28 cellular contexts compared by ENCODE assay signal in genomic region chr7:100880645-100881044, GRCh38. TPM values are rescaled to one million over a fixed set of nuclear protein-coding genes. Genes with fewer than 3 reads are reported as not detected.
DNase-seq lines count a peak whose midpoint lies in the region; ATAC-seq and TF ChIP-seq lines count a peak whose summit lies in the region.
"Had no signal": no experiment of that assay in that cellular context is flagged by ENCODE, and none has a peak within 500 bp of the region (broad histone marks: within the 10 kb centered on the region; RNA-seq: fewer than 3 reads in every experiment).

No MANE protein-coding gene starts in this region.

- H3K36me3 Mint-ChIP-seq in activated T-cell treated with anti-CD3 and anti-CD28 coated beads, Interleukin-2, amount 50 U/mL, for 72 hours (ENCODE audit: insufficient read depth in 2 of 2) = peaks cover 16 to 54% of the 10 kb centered on the region in 2 donors
- H3K36me3 Mint-ChIP-seq in CD4-positive, alpha-beta T cell (ENCODE audit: low read depth) = peaks cover 91% of the 10 kb centered on the region
- peaks cover 95% of the 10 kb centered on the region for H3K36me3 Mint-ChIP-seq in brain

- no peaks in the 10 kb centered on the region for H3K9me3 Mint-ChIP-seq in activated T-cell treated with anti-CD3 and anti-CD28 coated beads, Interleukin-2, amount 50 U/mL, for 72 hours
- H3K9me3 Mint-ChIP-seq in CD4-positive, alpha-beta T cell = no peaks in the 10 kb centered on the region
- H3K9me3 Mint-ChIP-seq in brain = peaks cover 0 to 3% (median 0%) of the 10 kb centered on the region in 5 experiments
- H3K9me3 Mint-ChIP-seq: activated CD8-positive, alpha-beta T cell treated with anti-CD3 and anti-CD28 coated beads for 36 hours; T-helper 1 cell treated with Interleukin-12 subunit alpha and Interleukin-12 subunit beta and Interleukin-4 antibody, amounts not matched to agents 30 μg/mL and 1 μg/mL, for 36 hours had no signal

- no peak for TF ChIP-seq CTCF in CD4-positive, alpha-beta T cell (IDR thresholded peaks at IDR 0.05)
- no peak for TF ChIP-seq CTCF in brain (conservative IDR thresholded peaks at IDR 0.05)
- no peak for TF ChIP-seq CTCF in colonic mucosa (IDR thresholded peaks at IDR 0.05)

- no peaks in the 10 kb centered on the region for H3K27me3 ChIP-seq in CD4-positive, alpha-beta T cell (ENCODE audit: control insufficient read depth, insufficient read depth, low read length)
- H3K27me3 ChIP-seq in colonic mucosa = no peaks in the 10 kb centered on the region
- H3K27me3 ChIP-seq: esophagus squamous epithelium, hepatocyte had no signal

- no peak overlapping the region for H3K4me3 Mint-ChIP-seq in activated T-cell treated with anti-CD3 and anti-CD28 coated beads, Interleukin-2, amount 50 U/mL, for 72 hours
- no peak overlapping the region for H3K4me3 Mint-ChIP-seq in CD4-positive, alpha-beta T cell
- H3K4me3 Mint-ChIP-seq in brain = peak overlapping the region in 2 of 5 experiments; percentile 26 to 60
- H3K4me3 Mint-ChIP-seq: activated CD8-positive, alpha-beta T cell treated with anti-CD3 and anti-CD28 coated beads for 36 hours; T-helper 1 cell treated with Interleukin-12 subunit alpha and Interleukin-12 subunit beta and Interleukin-4 antibody, amounts not matched to agents 30 μg/mL and 1 μg/mL, for 36 hours had no signal

- H3K4me1 ChIP-seq in colonic mucosa = peaks cover 12% of the 10 kb centered on the region

- H3K9me3 ChIP-seq in CD4-positive, alpha-beta T cell (ENCODE audit: control insufficient read depth, low read length) = no peaks in the 10 kb centered on the region
- no peaks in the 10 kb centered on the region for H3K9me3 ChIP-seq in colonic mucosa
- H3K9me3 ChIP-seq: esophagus squamous epithelium, psoas muscle, thoracic aorta had no signal

- no peak for ATAC-seq in activated T-cell treated with anti-CD3 and anti-CD28 coated beads, Interleukin-2, amount 50 U/mL, for 72 hours (replicated peaks in 1 of 2)
- ATAC-seq in CD4-positive, alpha-beta T cell (ENCODE audit: poor library complexity) = no peak
- ATAC-seq: activated CD8-positive, alpha-beta T cell treated with anti-CD3 and anti-CD28 coated beads for 36 hours; psoas muscle had no signal

- CTCF ChIA-PET in CD4-positive, alpha-beta T cell (lab: Charles Lee) = no interaction called here

- no peak for DNase-seq in activated T-cell treated with anti-CD3 and anti-CD28 coated beads, Interleukin-2, amount 50 U/mL, for 72 hours
- DNase-seq in activated T-cell treated with anti-CD3 and anti-CD28 coated beads for 4 hours = no peak
- DNase-seq in CD4-positive, alpha-beta T cell = no peak
- peak; percentile 26 for DNase-seq in midbrain (lab: John Stamatoyannopoulos, UW)
- no peak for DNase-seq in colonic mucosa
- DNase-seq in NCI-H1048 (lab: John Stamatoyannopoulos, UW) = no peak
- DNase-seq in NCI-H748 treated with DMSO at 0.1 percent for 48 hours (lab: John Stamatoyannopoulos, UW) = no peak
- DNase-seq: 8988T; activated CD8-positive, alpha-beta T cell treated with anti-CD3 and anti-CD28 coated beads for 36 hours; activated effector memory CD4-positive, alpha-beta T cell treated with anti-CD3 and anti-CD28 coated beads, Interleukin-2, amount 50 U/mL, for 16 hours; amniotic stem cell; DMS153; esophagus squamous epithelium; GM23248; left cardiac atrium; mammary epithelial cell; NCI-H1105; NCI-H2029; NCI-H526 treated with DMSO at 0.1 percent for 48 hours; stimulated activated CD4-positive, alpha-beta T cell treated with anti-CD3 and anti-CD28 coated beads, Interleukin-15, amount 100 ng/mL, for 24 hours; stimulated activated naive CD4-positive, alpha-beta T cell treated with Interleukin-2 at 50 U/mL for 16 hours had no signal

- no peak overlapping the region for H3K4me3 ChIP-seq in colonic mucosa
- H3K4me3 ChIP-seq: esophagus squamous epithelium, GM23248, hepatocyte, psoas muscle, SK-N-MC, thoracic aorta had no signal

- peaks cover 55% of the 10 kb centered on the region for H3K4me1 Mint-ChIP-seq in activated T-cell treated with anti-CD3 and anti-CD28 coated beads, Interleukin-2, amount 50 U/mL, for 72 hours (ENCODE audit: low read depth)
- peaks cover 58% of the 10 kb centered on the region for H3K4me1 Mint-ChIP-seq in CD4-positive, alpha-beta T cell (ENCODE audit: low read depth)
- peaks cover 55% of the 10 kb centered on the region for H3K4me1 Mint-ChIP-seq in brain

- POLR2A ChIA-PET in CD4-positive, alpha-beta T cell (lab: Charles Lee) = no interaction called here

- no peaks in the 10 kb centered on the region for H3K27me3 Mint-ChIP-seq in activated T-cell treated with anti-CD3 and anti-CD28 coated beads, Interleukin-2, amount 50 U/mL, for 72 hours (ENCODE audit: low read depth)
- no peaks in the 10 kb centered on the region for H3K27me3 Mint-ChIP-seq in CD4-positive, alpha-beta T cell
- peaks cover 3% of the 10 kb centered on the region for H3K27me3 Mint-ChIP-seq in brain
- H3K27me3 Mint-ChIP-seq: activated CD8-positive, alpha-beta T cell treated with anti-CD3 and anti-CD28 coated beads for 36 hours had no signal

- peak overlapping the region; percentile 83 for H3K27ac Mint-ChIP-seq in activated T-cell treated with anti-CD3 and anti-CD28 coated beads, Interleukin-2, amount 50 U/mL, for 72 hours
- H3K27ac Mint-ChIP-seq in CD4-positive, alpha-beta T cell = peak overlapping the region; percentile 17
- peak overlapping the region; percentile 57 to 92 (median 63) for H3K27ac Mint-ChIP-seq in brain
- H3K27ac Mint-ChIP-seq: T-helper 1 cell treated with Interleukin-12 subunit alpha and Interleukin-12 subunit beta and Interleukin-4 antibody, amounts not matched to agents 30 μg/mL and 1 μg/mL, for 36 hours had no signal

- peaks cover 18% of the 10 kb centered on the region for H3K36me3 ChIP-seq in colonic mucosa

- H3K27ac ChIP-seq in CD4-positive, alpha-beta T cell (ENCODE audit: low read depth, low read length) = no peak overlapping the region
- H3K27ac ChIP-seq in colonic mucosa = no peak overlapping the region
- H3K27ac ChIP-seq: esophagus squamous epithelium, GM23248, hepatocyte, psoas muscle, SK-N-MC, thoracic aorta had no signal

- H3K9ac ChIP-seq in colonic mucosa (ENCODE audit: low read depth in 2 of 2, low read length in 2 of 2) = no peak overlapping the region
- H3K9ac ChIP-seq: GM23248 had no signal

- intact Hi-C loops in CD4-positive, alpha-beta T cell (cut with DNase I, micrococcal nuclease) = no loop called here
- intact Hi-C loops in colonic mucosa (cut with DNase I) = no loop called here

RNA-seq across cellular contexts. Expression of gene SRRT, which starts 5.7 kb away (rescaled TPM):
- 100 to 1,000 TPM; 140 to 145 TPM for total RNA-seq in activated T-cell treated with anti-CD3 and anti-CD28 coated beads, Interleukin-2, amount 50 U/mL, for 72 hours
- 100 to 1,000 TPM; 355 to 382 TPM for total RNA-seq in CD4-positive, alpha-beta T cell
- polyA plus RNA-seq in brain (ENCODE audit: insufficient read depth, low read depth, low replicate concordance) = 68.3 TPM
- 100 to 1,000 TPM; 114 to 204 TPM for total RNA-seq in colonic mucosa

RNA-seq across cellular contexts. Expression of gene UFSP1, which starts 8.9 kb away (rescaled TPM):
- under 1 TPM; 0.34 to 0.83 TPM for total RNA-seq in activated T-cell treated with anti-CD3 and anti-CD28 coated beads, Interleukin-2, amount 50 U/mL, for 72 hours
- total RNA-seq in CD4-positive, alpha-beta T cell = 1 to 10 TPM; 1.1 to 1.5 TPM
- 1.1 TPM for polyA plus RNA-seq in brain (ENCODE audit: insufficient read depth, low read depth, low replicate concordance)
- total RNA-seq in colonic mucosa = 1 to 10 TPM; 2.1 to 4.4 TPM

RNA-seq across cellular contexts. Expression of gene TRIP6, which starts 13.5 kb away (rescaled TPM):
- total RNA-seq in activated T-cell treated with anti-CD3 and anti-CD28 coated beads, Interleukin-2, amount 50 U/mL, for 72 hours = 10 to 100 TPM; 28.3 to 31.5 TPM
- 1 to 10 TPM; 4.3 to 6.1 TPM for total RNA-seq in CD4-positive, alpha-beta T cell
- polyA plus RNA-seq in brain (ENCODE audit: insufficient read depth, low read depth, low replicate concordance) = 26.8 TPM
- total RNA-seq in colonic mucosa = 10 to 100 TPM; 34.8 to 40.2 TPM

RNA-seq across cellular contexts. Expression of gene ACHE, which starts 15.0 kb away (rescaled TPM):
- under 1 TPM; 0.16 to 0.41 TPM for total RNA-seq in activated T-cell treated with anti-CD3 and anti-CD28 coated beads, Interleukin-2, amount 50 U/mL, for 72 hours
- under 1 TPM; 0.14 to 0.22 TPM for total RNA-seq in CD4-positive, alpha-beta T cell
- 9.3 TPM for polyA plus RNA-seq in brain (ENCODE audit: insufficient read depth, low read depth, low replicate concordance)
- total RNA-seq in colonic mucosa = 10 to 100 TPM in 1 of 2 donors, 1 to 10 TPM in 1; 5.3 to 11.7 TPM
- total RNA-seq: GM23248, RPMI7951 had no signal
- polyA plus RNA-seq: GM23248 had no signal

RNA-seq across cellular contexts. Expression of gene SLC12A9, which starts 28.1 kb away (rescaled TPM):
- 10 to 100 TPM; 17.6 to 20.1 TPM for total RNA-seq in activated T-cell treated with anti-CD3 and anti-CD28 coated beads, Interleukin-2, amount 50 U/mL, for 72 hours
- 10 to 100 TPM; 26.3 to 28.2 TPM for total RNA-seq in CD4-positive, alpha-beta T cell
- polyA plus RNA-seq in brain (ENCODE audit: insufficient read depth, low read depth, low replicate concordance) = 15.7 TPM
- 10 to 100 TPM; 24.1 to 35.9 TPM for total RNA-seq in colonic mucosa

Comparison
In these comparisons a context has a peak if more than half of its experiments do, and no peak if none do; other contexts are left out.
1. H3K27ac Mint-ChIP-seq: peak in every context shown above with its lines; median percentile 83 in activated T-cell treated with anti-CD3 and anti-CD28 coated beads, Interleukin-2, amount 50 U/mL, for 72 hours; 63 in brain; 17 in CD4-positive, alpha-beta T cell.
2. RNA of gene TRIP6, which starts 13.5 kb away (total RNA-seq): 34.8 to 40.2 TPM in colonic mucosa and 28.3 to 31.5 TPM in activated T-cell treated with anti-CD3 and anti-CD28 coated beads, Interleukin-2, amount 50 U/mL, for 72 hours; 4.3 to 6.1 TPM in CD4-positive, alpha-beta T cell; every median in the first group is over 4 times any median in the second.